19 cellular contexts compared by ENCODE assay signal in the genomic region with DNA sequence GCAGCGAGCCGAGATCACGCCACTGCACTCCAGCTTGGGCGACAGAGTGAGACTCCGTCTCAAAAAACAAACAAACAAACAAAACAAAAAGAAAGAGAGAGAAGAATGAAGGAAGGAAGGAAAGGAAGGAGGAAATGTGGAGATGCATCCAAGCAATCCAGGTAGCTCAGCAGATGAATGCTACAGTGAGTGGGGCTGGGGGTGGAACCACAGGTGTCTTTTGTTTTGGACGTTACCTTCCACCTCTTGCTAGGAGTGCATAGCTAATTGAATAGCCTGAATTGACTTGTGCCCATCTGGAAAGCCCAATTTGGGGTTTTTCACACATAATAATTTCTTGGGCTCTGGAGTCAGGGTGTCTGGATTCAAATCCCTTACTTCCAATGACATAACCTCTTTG.
"Had no signal": no experiment of that assay in that cellular context is flagged by ENCODE, and none has a peak within 500 bp of the region (broad histone marks: within the 10 kb centered on the region; RNA-seq: fewer than 3 reads in every experiment).

No MANE protein-coding gene starts in this region.

- H3K27me3 ChIP-seq: hepatocyte, ovary, testis, thyroid gland, upper lobe of left lung, vagina had no signal

- H3K4me3 Mint-ChIP-seq: mesothelial cell of epicardium; naive thymus-derived CD4-positive, alpha-beta T cell; natural killer cell treated with Interleukin-12 subunit alpha and Interleukin-12 subunit beta and Interleukin-15 and Interleukin-18, amount 100 ng/mL, for 72 hours; stimulated activated naive B cell treated with anti-CD40 and anti-IgM and Interleukin-4, amounts not matched to agents 10 μg/mL and 1 μg/mL and 100 μg/mL, for 72 hours had no signal

- H3K36me3 Mint-ChIP-seq: mesothelial cell of epicardium; naive thymus-derived CD4-positive, alpha-beta T cell; natural killer cell treated with Interleukin-12 subunit alpha and Interleukin-12 subunit beta and Interleukin-15 and Interleukin-18, amount 100 ng/mL, for 72 hours; stimulated activated naive B cell treated with anti-CD40 and anti-IgM and Interleukin-4, amounts not matched to agents 10 μg/mL and 1 μg/mL and 100 μg/mL, for 72 hours had no signal

- H3K4me1 Mint-ChIP-seq: mesothelial cell of epicardium had no signal

- H3K27ac ChIP-seq: hepatocyte, left lung, lower lobe of right lung, ovary, prostate gland, skin epidermis, stomach, testis, thyroid gland, transverse colon, upper lobe of left lung, vagina had no signal

- DNase-seq: lower lobe of right lung; stimulated activated CD4-positive, alpha-beta T cell treated with anti-CD3 and anti-CD28 coated beads, Interleukin-12 subunit alpha, Interleukin-12 subunit beta, amount 100 ng/mL, for 4 hours; stimulated activated CD4-positive, alpha-beta T cell treated with anti-CD3 and anti-CD28 coated beads, Interleukin-15, amount 100 ng/mL, for 24 hours; stimulated activated CD4-positive, alpha-beta T cell treated with anti-CD3 and anti-CD28 coated beads, Interleukin-4, amount 100 ng/mL, for 1 hour had no signal

- H3K4me1 ChIP-seq: prostate gland had no signal

- H3K4me3 ChIP-seq: hepatocyte, left lung, lower lobe of right lung, ovary, prostate gland, skin epidermis, stomach, testis, thyroid gland, transverse colon, upper lobe of left lung, vagina had no signal

- H3K36me3 ChIP-seq: left lung, lower lobe of right lung, ovary, prostate gland, stomach, thyroid gland, transverse colon, upper lobe of left lung, vagina had no signal

- H3K9me3 Mint-ChIP-seq: mesothelial cell of epicardium; naive thymus-derived CD4-positive, alpha-beta T cell; natural killer cell treated with Interleukin-12 subunit alpha and Interleukin-12 subunit beta and Interleukin-15 and Interleukin-18, amount 100 ng/mL, for 72 hours; stimulated activated naive B cell treated with anti-CD40 and anti-IgM and Interleukin-4, amounts not matched to agents 10 μg/mL and 1 μg/mL and 100 μg/mL, for 72 hours had no signal

- H3K9me3 ChIP-seq: left lung, lower lobe of right lung, ovary, prostate gland, stomach, testis, thyroid gland, transverse colon, upper lobe of left lung, vagina had no signal

- H3K27ac Mint-ChIP-seq: mesothelial cell of epicardium; natural killer cell treated with Interleukin-12 subunit alpha and Interleukin-12 subunit beta and Interleukin-15 and Interleukin-18, amount 100 ng/mL, for 72 hours; stimulated activated naive B cell treated with anti-CD40 and anti-IgM and Interleukin-4, amounts not matched to agents 10 μg/mL and 1 μg/mL and 100 μg/mL, for 72 hours had no signal
